Comparison of ENCODE assay signal across 12 cellular contexts in genomic region chr5:59759600-59760357, GRCh38.
DNase-seq lines count a peak whose midpoint lies in the region; ATAC-seq, FAIRE-seq and TF ChIP-seq lines count a peak whose summit lies in the region.
"Had no signal": no experiment of that assay in that cellular context is flagged by ENCODE, and none has a peak within 500 bp of the region (broad histone marks: within the 10 kb centered on the region; RNA-seq: fewer than 3 reads in every experiment).

No MANE protein-coding gene starts in this region.

- 97% methylated on average over 4 of the region's 4 CpGs for WGBS in HepG2 (ENCODE audit: low lambda C conversion rate)
- 79% methylated on average over 4 of the region's 4 CpGs for WGBS in right lobe of liver (ENCODE audit: insufficient coverage, low coverage, low lambda C conversion rate, missing lambda C conversion rate)

- H3K79me2 ChIP-seq in HepG2 (ENCODE audit: insufficient read depth, low read length) (no peaks in the 10 kb centered on the region), astrocyte (ENCODE audit: insufficient read depth, low read length) (peaks cover 4% of the 10 kb centered on the region)

- peak overlapping the region; percentile 38 for H3K27ac Mint-ChIP-seq in astrocyte (ENCODE audit: unreplicated experiment)
- H3K27ac Mint-ChIP-seq in activated T-helper 2 cell treated with anti-CD3 and anti-CD28 coated beads, Interferon-gamma antibody, Interleukin-2, Interleukin-4, amounts not matched to agents 10 μg/mL and 5 μg/mL and 100 μg/mL, durations not matched to agents 14 hours and 24 hours and 36 hours, result no peak overlapping the region
- H3K27ac Mint-ChIP-seq: T-cell had no signal

- BruUV-seq in HepG2 (replicated peaks; lab: Mats Ljungman, UMichigan), result no TSS peak

- TF ChIP-seq RAD21 in HepG2 (CRISPR knock-in tag; IDR thresholded peaks at IDR 0.05), result no peak

- H2AFZ ChIP-seq in HepG2 (ENCODE audit: low read length) (no peak overlapping the region), astrocyte (ENCODE audit: low read depth, low read length) (peak overlapping the region; percentile 29)

- H3K9ac ChIP-seq in HepG2 (ENCODE audit: insufficient read depth, low read depth, low read length) (no peak overlapping the region), astrocyte (ENCODE audit: low read length) (peak overlapping the region; percentile 56)

- no peaks in the 10 kb centered on the region for H4K20me1 ChIP-seq in HepG2 (ENCODE audit: insufficient read depth, low read length)
- H4K20me1 ChIP-seq in astrocyte (ENCODE audit: insufficient read depth, low read length), result no peaks in the 10 kb centered on the region

- CTCF ChIA-PET in HepG2 (lab: Yijun Ruan, JAX; ENCODE audit: low intra/inter-chr PET ratio, low total read pairs), result no interaction called here

- in situ Hi-C loops in HepG2 (cut with HindIII; ENCODE audit: extremely low pct_ligation_motif_present, low pct_unique_long_range_greater_than_20kb), result no loop called here

- TF ChIP-seq POLR2A in HepG2 (IDR thresholded peaks at IDR 0.05; ENCODE audit: insufficient read depth in 1 of 2, low read depth in 2 of 2, low read length in 2 of 2), result no peak
- TF ChIP-seq POLR2A in right lobe of liver (IDR thresholded peaks at IDR 0.05), result no peak

- no peaks in the 10 kb centered on the region for H3K27me3 Mint-ChIP-seq in astrocyte (ENCODE audit: low read depth, unreplicated experiment)
- H3K27me3 Mint-ChIP-seq in activated T-helper 2 cell treated with anti-CD3 and anti-CD28 coated beads, Interferon-gamma antibody, Interleukin-2, Interleukin-4, amounts not matched to agents 10 μg/mL and 5 μg/mL and 100 μg/mL, durations not matched to agents 14 hours and 24 hours and 36 hours (ENCODE audit: low read depth), result peaks cover 2% of the 10 kb centered on the region
- H3K27me3 Mint-ChIP-seq: T-cell had no signal

- H3K9me3 Mint-ChIP-seq in astrocyte (ENCODE audit: unreplicated experiment), result no peaks in the 10 kb centered on the region
- no peaks in the 10 kb centered on the region for H3K9me3 Mint-ChIP-seq in activated T-helper 2 cell treated with anti-CD3 and anti-CD28 coated beads, Interferon-gamma antibody, Interleukin-2, Interleukin-4, amounts not matched to agents 10 μg/mL and 5 μg/mL and 100 μg/mL, durations not matched to agents 14 hours and 24 hours and 36 hours
- H3K9me3 Mint-ChIP-seq: T-cell had no signal

- POLR2A ChIA-PET in HepG2 (lab: Yijun Ruan, JAX), result no interaction called here

- no peak for FAIRE-seq in HepG2 (lab: Jason Lieb, UNC)
- FAIRE-seq in astrocyte (lab: Jason Lieb, UNC), result peak; percentile 26
- FAIRE-seq: G401.6 had no signal

- H3K9me3 ChIP-seq in HepG2 (ENCODE audit: low read length), result no peaks in the 10 kb centered on the region
- H3K9me3 ChIP-seq in right lobe of liver, result no peaks in the 10 kb centered on the region
- H3K9me3 ChIP-seq in astrocyte (ENCODE audit: insufficient read depth, low read depth, low read length), result no peaks in the 10 kb centered on the region
- H3K9me3 ChIP-seq: prostate gland had no signal

- peaks cover 18% of the 10 kb centered on the region for H3K4me1 Mint-ChIP-seq in astrocyte (ENCODE audit: low read depth, unreplicated experiment)
- H3K4me1 Mint-ChIP-seq in activated T-helper 2 cell treated with anti-CD3 and anti-CD28 coated beads, Interferon-gamma antibody, Interleukin-2, Interleukin-4, amounts not matched to agents 10 μg/mL and 5 μg/mL and 100 μg/mL, durations not matched to agents 14 hours and 24 hours and 36 hours (ENCODE audit: low read depth), result peaks cover 20% of the 10 kb centered on the region

- H3K4me1 ChIP-seq in HepG2 (ENCODE audit: insufficient read depth, low read length), result peaks cover 38% of the 10 kb centered on the region
- no peaks in the 10 kb centered on the region for H3K4me1 ChIP-seq in right lobe of liver
- peaks cover 18% of the 10 kb centered on the region for H3K4me1 ChIP-seq in astrocyte (ENCODE audit: insufficient read depth, low read length)

- H3K4me3 Mint-ChIP-seq in astrocyte (ENCODE audit: unreplicated experiment), result no peak overlapping the region
- no peak overlapping the region for H3K4me3 Mint-ChIP-seq in activated T-helper 2 cell treated with anti-CD3 and anti-CD28 coated beads, Interferon-gamma antibody, Interleukin-2, Interleukin-4, amounts not matched to agents 10 μg/mL and 5 μg/mL and 100 μg/mL, durations not matched to agents 14 hours and 24 hours and 36 hours (ENCODE audit: low read depth)
- H3K4me3 Mint-ChIP-seq: T-cell had no signal

- intact Hi-C loops in HepG2 (cut with micrococcal nuclease; ENCODE audit: unreplicated experiment) (no loop called here), right lobe of liver (cut with DNase I) (no loop called here)
- intact Hi-C loops in activated T-helper 2 cell treated with anti-CD3 and anti-CD28 coated beads, Interferon-gamma antibody, Interleukin-2, Interleukin-4, amounts not matched to agents 10 μg/mL and 5 μg/mL and 100 μg/mL, durations not matched to agents 14 hours and 24 hours and 36 hours (cut with micrococcal nuclease), result loop anchor here (1.0 to 10.0 kb wide), 3 partner anchors 7 to 555 kb away; no protein-coding TSS in a partner anchor

- H3K27me3 ChIP-seq in HepG2 (ENCODE audit: control insufficient read depth in 1 of 2, insufficient read depth in 2 of 2, low read length in 2 of 2) (no peaks in the 10 kb centered on the region), right lobe of liver (no peaks in the 10 kb centered on the region), astrocyte (ENCODE audit: insufficient read depth, low read length) (no peaks in the 10 kb centered on the region)

- H3K36me3 ChIP-seq in HepG2 (replicated peaks in 1 of 2; ENCODE audit: control insufficient read depth in 1 of 2, insufficient read depth in 2 of 2, low read length in 2 of 2) (no peaks in the 10 kb centered on the region), right lobe of liver (no peaks in the 10 kb centered on the region), astrocyte (ENCODE audit: insufficient read depth, low read length) (no peaks in the 10 kb centered on the region)
- H3K36me3 ChIP-seq: prostate gland had no signal

- no peak overlapping the region for H3K4me3 ChIP-seq in HepG2 (replicated peaks in 1 of 3; ENCODE audit: insufficient read depth in 1 of 3, low read depth in 2 of 3, low read length in 3 of 3)
- H3K4me3 ChIP-seq in right lobe of liver, result no peak overlapping the region
- no peak overlapping the region for H3K4me3 ChIP-seq in astrocyte (ENCODE audit: insufficient read depth, low read depth, low read length)
- H3K4me3 ChIP-seq: prostate gland had no signal

- no peak for ATAC-seq in HepG2
- no peak for ATAC-seq in right lobe of liver
- no peak for ATAC-seq in stimulated activated naive CD8-positive, alpha-beta T cell treated with anti-CD3 and anti-CD28 coated beads, Interleukin-15, Interleukin-2, amounts not matched to agents 100 U/mL and 50 U/mL, for 24 hours
- ATAC-seq in GM18907 (IDR thresholded peaks at IDR 0.05; ENCODE audit: unreplicated experiment), result no peak

- no peaks in the 10 kb centered on the region for H3K36me3 Mint-ChIP-seq in astrocyte (ENCODE audit: low read depth, unreplicated experiment)
- peaks cover 5% of the 10 kb centered on the region for H3K36me3 Mint-ChIP-seq in activated T-helper 2 cell treated with anti-CD3 and anti-CD28 coated beads, Interferon-gamma antibody, Interleukin-2, Interleukin-4, amounts not matched to agents 10 μg/mL and 5 μg/mL and 100 μg/mL, durations not matched to agents 14 hours and 24 hours and 36 hours (ENCODE audit: low read depth)
- H3K36me3 Mint-ChIP-seq: T-cell had no signal

- DNase-seq in HepG2 (ENCODE audit: low spot score) (no peak), right lobe of liver (no peak), astrocyte (ENCODE audit: low read depth) (no peak), iris pigment epithelial cell (ENCODE audit: low read depth) (peak; percentile 59), NCI-H146 (lab: John Stamatoyannopoulos, UW) (no peak)
- DNase-seq in activated T-helper 2 cell treated with anti-CD3 and anti-CD28 coated beads, Interferon-gamma antibody, Interleukin-2, Interleukin-4, amounts not matched to agents 10 μg/mL and 5 μg/mL and 100 μg/mL, durations not matched to agents 14 hours and 24 hours and 36 hours (ENCODE audit: low spot score), result no peak
- DNase-seq in stimulated activated naive CD8-positive, alpha-beta T cell treated with anti-CD3 and anti-CD28 coated beads, Interleukin-15, Interleukin-2, amounts not matched to agents 100 U/mL and 50 U/mL, for 24 hours, result no peak
- DNase-seq: activated CD4-positive, alpha-beta T cell treated with anti-CD3 and anti-CD28 coated beads, Interleukin-2, amount 50 U/mL, for 4 hours; T-cell had no signal

- H3K27ac ChIP-seq in HepG2 (ENCODE audit: extremely low read length, insufficient read depth, low read length), result no peak overlapping the region
- H3K27ac ChIP-seq in right lobe of liver, result no peak overlapping the region
- peak overlapping the region; percentile 79 for H3K27ac ChIP-seq in astrocyte (ENCODE audit: low read depth, low read length)
- H3K27ac ChIP-seq: prostate gland had no signal

- H3K4me2 ChIP-seq in HepG2 (ENCODE audit: low read depth, low read length), result no peak overlapping the region
- no peak overlapping the region for H3K4me2 ChIP-seq in astrocyte (ENCODE audit: low read length)

- TF ChIP-seq EP300 in HepG2 (IDR thresholded peaks at IDR 0.05; ENCODE audit: low read depth in 2 of 2, low read length in 2 of 2) (no peak), HepG2 (CRISPR knock-in tag; IDR thresholded peaks at IDR 0.05; ENCODE audit: borderline replicate concordance) (no peak)

- TF ChIP-seq CTCF in HepG2 (CRISPR knock-in tag; IDR thresholded peaks at IDR 0.05), result no peak
- no peak for TF ChIP-seq CTCF in right lobe of liver (IDR thresholded peaks at IDR 0.05)
- no peak for TF ChIP-seq CTCF in astrocyte (IDR thresholded peaks at IDR 0.05; ENCODE audit: insufficient read depth, low read depth, low read length)

TF ChIP-seq in HepG2, 621 proteins besides CTCF, POLR2A, EP300 and RAD21:
- 0 out of 2 replicates have a peak, but pooled peaks have one; percentile 29 for TF ChIP-seq NFE2L2 (IDR thresholded peaks at IDR 0.05; ENCODE audit: low read length)
- no peak for TF ChIP-seq GABPA (IDR thresholded peaks at IDR 0.05; ENCODE audit: low read depth, low read length)
- peak; percentile 34; the same call in 1 of the 2 replicates for TF ChIP-seq GABPA (CRISPR knock-in tag; IDR thresholded peaks at IDR 0.05; ENCODE audit: low read depth)
- no peak for TF ChIP-seq GTF2F1 (IDR thresholded peaks at IDR 0.05; ENCODE audit: low read length)
